In genomic region chr12:75698052-75698451, GRCh38 we compare ENCODE assay signal across 22 cellular contexts.
"Had no signal": no experiment of that assay in that cellular context is flagged by ENCODE, and none has a peak within 500 bp of the region (broad histone marks: within the 10 kb centered on the region; RNA-seq: fewer than 3 reads in every experiment).

No MANE protein-coding gene starts in this region.

- H3K27ac Mint-ChIP-seq: activated B cell treated with CpG ODN at 0.5 μM for 24 hours; activated CD8-positive, alpha-beta T cell treated with anti-CD3 and anti-CD28 coated beads for 36 hours; activated naive CD4-positive, alpha-beta T cell treated with anti-CD3 and anti-CD28 coated beads, Interleukin-2, amount 50 U/mL, for 24 hours; activated naive CD8-positive, alpha-beta T cell treated with anti-CD3 and anti-CD28 coated beads, Interleukin-2, amount 50 U/mL, for 24 hours; activated T-helper 2 cell treated with anti-CD3 and anti-CD28 coated beads, Interferon-gamma antibody, Interleukin-2, Interleukin-4, amounts not matched to agents 10 μg/mL and 5 μg/mL and 100 μg/mL, durations not matched to agents 14 hours and 24 hours and 36 hours; dendritic cell treated with granulocyte-macrophage colony-stimulating factor and Interleukin-4, amounts not matched to agents 40 ng/mL and 50 ng/mL, for 4 days; endodermal cell; memory B cell; natural killer cell; progenitor cell of endocrine pancreas had no signal

- H3K4me1 Mint-ChIP-seq: activated B cell treated with CpG ODN at 0.5 μM for 24 hours, natural killer cell had no signal

- H3K9me3 ChIP-seq: esophagus muscularis mucosa, heart right ventricle, right lobe of liver, transverse colon, uterus had no signal

- DNase-seq: activated B cell treated with CpG ODN at 0.5 μM for 24 hours; activated CD4-positive, alpha-beta T cell treated with anti-CD3 and anti-CD28 coated beads, Interleukin-2, amount 50 U/mL, for 1 hour; activated CD8-positive, alpha-beta T cell treated with anti-CD3 and anti-CD28 coated beads for 36 hours; activated naive CD8-positive, alpha-beta T cell treated with anti-CD3 and anti-CD28 coated beads, Interleukin-2, amount 50 U/mL, for 24 hours; activated T-cell treated with anti-CD3 and anti-CD28 coated beads, Interleukin-2, amount 50 U/mL, for 48 hours; amygdala; central memory CD4-positive, alpha-beta T cell; endodermal cell; foreskin melanocyte; heart right ventricle; natural killer cell; right lobe of liver; stimulated activated CD4-positive, alpha-beta T cell treated with anti-CD3 and anti-CD28 coated beads, Interleukin-2, amount 100 ng/mL, for 48 hours; stimulated activated naive CD4-positive, alpha-beta T cell treated with Interleukin-2 at 50 U/mL for 16 hours; transverse colon; uterus had no signal

- H3K4me3 Mint-ChIP-seq: activated B cell treated with CpG ODN at 0.5 μM for 24 hours; activated CD8-positive, alpha-beta T cell treated with anti-CD3 and anti-CD28 coated beads for 36 hours; activated naive CD4-positive, alpha-beta T cell treated with anti-CD3 and anti-CD28 coated beads, Interleukin-2, amount 50 U/mL, for 24 hours; activated naive CD8-positive, alpha-beta T cell treated with anti-CD3 and anti-CD28 coated beads, Interleukin-2, amount 50 U/mL, for 24 hours; dendritic cell treated with granulocyte-macrophage colony-stimulating factor and Interleukin-4, amounts not matched to agents 40 ng/mL and 50 ng/mL, for 4 days; endodermal cell; memory B cell; natural killer cell had no signal

- H3K36me3 Mint-ChIP-seq: activated naive CD4-positive, alpha-beta T cell treated with anti-CD3 and anti-CD28 coated beads, Interleukin-2, amount 50 U/mL, for 24 hours; memory B cell; natural killer cell had no signal

- H3K36me3 ChIP-seq: esophagus muscularis mucosa, heart right ventricle, right lobe of liver, transverse colon, uterus had no signal

- H3K4me3 ChIP-seq: esophagus muscularis mucosa, heart right ventricle, right lobe of liver, transverse colon, uterus had no signal

- H3K27me3 ChIP-seq: esophagus muscularis mucosa, heart right ventricle, right lobe of liver, transverse colon, uterus had no signal

- H3K27me3 Mint-ChIP-seq: activated B cell treated with CpG ODN at 0.5 μM for 24 hours; activated naive CD4-positive, alpha-beta T cell treated with anti-CD3 and anti-CD28 coated beads, Interleukin-2, amount 50 U/mL, for 24 hours; dendritic cell treated with granulocyte-macrophage colony-stimulating factor and Interleukin-4, amounts not matched to agents 40 ng/mL and 50 ng/mL, for 4 days; progenitor cell of endocrine pancreas had no signal

- H3K4me1 ChIP-seq: right lobe of liver, transverse colon, uterus had no signal

- ATAC-seq: activated CD8-positive, alpha-beta T cell treated with anti-CD3 and anti-CD28 coated beads for 36 hours; activated naive CD8-positive, alpha-beta T cell treated with anti-CD3 and anti-CD28 coated beads, Interleukin-2, amount 50 U/mL, for 24 hours; natural killer cell; right lobe of liver had no signal

- H3K27ac ChIP-seq: esophagus muscularis mucosa, heart right ventricle, right lobe of liver, transverse colon, uterus had no signal

- H3K9me3 Mint-ChIP-seq: activated B cell treated with CpG ODN at 0.5 μM for 24 hours; activated CD8-positive, alpha-beta T cell treated with anti-CD3 and anti-CD28 coated beads for 36 hours; activated naive CD4-positive, alpha-beta T cell treated with anti-CD3 and anti-CD28 coated beads, Interleukin-2, amount 50 U/mL, for 24 hours; activated naive CD8-positive, alpha-beta T cell treated with anti-CD3 and anti-CD28 coated beads, Interleukin-2, amount 50 U/mL, for 24 hours; activated T-helper 2 cell treated with anti-CD3 and anti-CD28 coated beads, Interferon-gamma antibody, Interleukin-2, Interleukin-4, amounts not matched to agents 10 μg/mL and 5 μg/mL and 100 μg/mL, durations not matched to agents 14 hours and 24 hours and 36 hours; dendritic cell treated with granulocyte-macrophage colony-stimulating factor and Interleukin-4, amounts not matched to agents 40 ng/mL and 50 ng/mL, for 4 days; endodermal cell; memory B cell; natural killer cell had no signal
